1 cellular context compared by ENCODE assay signal in genomic region chr3:197936819-197937384, GRCh38.
A peak's percentile ranks its signal among the peaks of the same experiment; 100 is the strongest.
TF ChIP-seq lines count a peak whose summit lies in the region.

No MANE protein-coding gene starts in this region.

TF ChIP-seq in HEK293, 187 proteins besides CTCF, POLR2A, EP300 and RAD21 (continued from another document):
- no peak for TF ChIP-seq BCL6B (tag by site-specific recombination; IDR thresholded peaks at IDR 0.05)
- TF ChIP-seq TRIM28 (IDR thresholded peaks at IDR 0.05; ENCODE audit: borderline replicate concordance, low read length), result no peak
- no peak for TF ChIP-seq ZNF521 (tag by site-specific recombination; IDR thresholded peaks at IDR 0.05)
- TF ChIP-seq ZNF175 (tag by site-specific recombination; IDR thresholded peaks at IDR 0.05), result no peak
- no peak for TF ChIP-seq ZNF155 (tag by site-specific recombination; IDR thresholded peaks at IDR 0.05)
- TF ChIP-seq PRDM6 (tag by site-specific recombination; IDR thresholded peaks at IDR 0.05), result peak; percentile 73
- TF ChIP-seq ZBTB17 (tag by site-specific recombination; IDR thresholded peaks at IDR 0.05), result peak; percentile 74
